In genomic region chr21:33491373-33492102, GRCh38 we compare ENCODE assay signal across 8 cellular contexts. TPM values are rescaled to one million over a fixed set of nuclear protein-coding genes. Genes with fewer than 3 reads are reported as not detected.
DNase-seq lines count a peak whose midpoint lies in the region; ATAC-seq and TF ChIP-seq lines count a peak whose summit lies in the region.

Gene DNAJC28, minus strand, starts transcription at chr21:33491716. Its CDS starts 2,323 bp downstream, at chr21:33489393.

- H3K36me3 Mint-ChIP-seq in endodermal cell (ENCODE audit: low read depth) = peaks cover 12% of the 10 kb centered on the region

- H3K36me3 ChIP-seq in endodermal cell (ENCODE audit: control insufficient read depth, insufficient read depth, low read length) = peaks cover 16% of the 10 kb centered on the region

- peaks cover 1% of the 10 kb centered on the region for H3K9me3 Mint-ChIP-seq in endodermal cell

- peak within 1 kb of the TSS; percentile 67 for H3K9ac ChIP-seq in endodermal cell (ENCODE audit: extremely low read depth, low read length, poor library complexity, severe bottlenecking)

- peaks cover 6% of the 10 kb centered on the region for H3K27me3 Mint-ChIP-seq in endodermal cell (ENCODE audit: insufficient read depth)

- H3K27ac Mint-ChIP-seq in endodermal cell = peak within 1 kb of the TSS; percentile 82

- H3K4me3 ChIP-seq in endodermal cell (ENCODE audit: low read length) = peak within 1 kb of the TSS; percentile 95

- no peaks in the 10 kb centered on the region for H3K9me3 ChIP-seq in endodermal cell (ENCODE audit: control insufficient read depth, low read length)

- H3K27ac ChIP-seq in endodermal cell (ENCODE audit: low read depth, low read length) = peak within 1 kb of the TSS; percentile 19

- 1 to 2% methylated on average over 20 to 52 of the region's 52 CpGs for WGBS in endodermal cell (ENCODE audit: insufficient coverage in 1 of 2, insufficient read length in 1 of 2), 2 experiments

- peaks cover 6% of the 10 kb centered on the region for H3K27me3 ChIP-seq in endodermal cell (ENCODE audit: control insufficient read depth, insufficient read depth, low read length, poor library complexity, severe bottlenecking)

- no peak for TF ChIP-seq CTCF in endodermal cell (conservative IDR thresholded peaks at IDR 0.05)

- peak; percentile 88 for DNase-seq in COR-L47 (lab: John Stamatoyannopoulos, UW)
- DNase-seq in HT-29 (ENCODE audit: low spot score) = peak; percentile 78
- peak; percentile 87 for DNase-seq in NOMO-1 treated with DMSO at 0.1 percent for 48 hours (lab: John Stamatoyannopoulos, UW; ENCODE audit: unreplicated experiment)
- DNase-seq in activated CD8-positive, alpha-beta memory T cell treated with anti-CD3 and anti-CD28 coated beads, Interleukin-2, amount 50 U/mL, for 1 hour (ENCODE audit: extremely low read depth) = peak; percentile 88
- DNase-seq in endodermal cell = peak; percentile 98
- DNase-seq in mesenteric fat pad (ENCODE audit: low spot score) = peak; percentile 95
- DNase-seq in stimulated activated CD8-positive, alpha-beta memory T cell treated with anti-CD3 and anti-CD28 coated beads, Interleukin-15, amount 100 ng/mL, for 24 hours (ENCODE audit: low read depth) = peak; percentile 87

- no peaks in the 10 kb centered on the region for H3K4me1 ChIP-seq in endodermal cell (ENCODE audit: control insufficient read depth, insufficient read depth, low read length)

- peaks cover 5% of the 10 kb centered on the region for H3K4me1 Mint-ChIP-seq in endodermal cell

- H3K4me3 Mint-ChIP-seq in endodermal cell = peak within 1 kb of the TSS; percentile 75

- peak; percentile 96 for ATAC-seq in GM21360 (IDR thresholded peaks at IDR 0.05; ENCODE audit: unreplicated experiment)

RNA-seq across cellular contexts. Expression of gene DNAJC28, which starts in this region (rescaled TPM):
- 0.20 and 0.42 TPM in 2 replicates for total RNA-seq in HT-29 (2014; rRNA removed; shearing (Covaris generic))
- total RNA-seq in endodermal cell (1 to 10 TPM; 3.9 to 5.8 TPM), mesenteric fat pad (1.6 TPM)
- polyA plus RNA-seq in endodermal cell (2013, experiment 1 of 2) = 3.0 TPM
- polyA plus RNA-seq in endodermal cell (2013, experiment 2 of 2) = 3.1 TPM

Comparison
In these comparisons a context has a peak if more than half of its experiments do, and no peak if none do; other contexts are left out.
1. Peak in every context shown above with its lines: DNase-seq, ATAC-seq, H3K4me3 ChIP-seq and H3K27ac ChIP-seq.
2. Peak in DNase-seq in HT-29; RNA of the gene not detected or under 1 TPM.